ENCODE assay signal across 9 cellular contexts in genomic region chr16:89615596-89616090, GRCh38. TPM values are rescaled to one million over a fixed set of nuclear protein-coding genes. Genes with fewer than 3 reads are reported as not detected.
DNase-seq lines count a peak whose midpoint lies in the region; ATAC-seq and TF ChIP-seq lines count a peak whose summit lies in the region.
"Had no signal": no experiment of that assay in that cellular context is flagged by ENCODE, and none has a peak within 500 bp of the region (broad histone marks: within the 10 kb centered on the region; RNA-seq: fewer than 3 reads in every experiment).

No MANE protein-coding gene starts in this region.

- H3K9me3 Mint-ChIP-seq in activated naive CD4-positive, alpha-beta T cell treated with anti-CD3 and anti-CD28 coated beads for 36 hours, result no peaks in the 10 kb centered on the region

- no peak for ATAC-seq in GM18520 (IDR thresholded peaks at IDR 0.05; ENCODE audit: unreplicated experiment)

- WGBS in SK-N-SH (ENCODE audit: low lambda C conversion rate), result 54% methylated on average over 7 of the region's 17 CpGs
- WGBS in suprapubic skin, result 75% methylated on average over 4 of the region's 17 CpGs
- WGBS in ovary, 3 donors, result 28 to 38% (median 33%) methylated on average over 12 to 17 of the region's 17 CpGs

- H3K9ac ChIP-seq in SK-N-SH, result no peak overlapping the region

- TF ChIP-seq POLR2A in suprapubic skin (IDR thresholded peaks at IDR 0.05) (no peak), ovary (IDR thresholded peaks at IDR 0.05) (no peak)

- TF ChIP-seq CTCF in SK-N-SH (IDR thresholded peaks at IDR 0.05) (peak; percentile 83), fibroblast of villous mesenchyme (IDR thresholded peaks at IDR 0.05; ENCODE audit: insufficient read depth, low read depth, low read length) (peak; percentile 66), suprapubic skin (IDR thresholded peaks at IDR 0.05) (peak; percentile 4 to 45), ovary (IDR thresholded peaks at IDR 0.05) (peak in 1 of 3 donors; percentile 41)

- H3K9me2 ChIP-seq in SK-N-SH, result no peaks in the 10 kb centered on the region

- no peaks in the 10 kb centered on the region for H3K36me3 Mint-ChIP-seq in activated naive CD4-positive, alpha-beta T cell treated with anti-CD3 and anti-CD28 coated beads for 36 hours (ENCODE audit: low read depth)

- peak; percentile 21 for DNase-seq in activated naive CD4-positive, alpha-beta T cell treated with anti-CD3 and anti-CD28 coated beads for 36 hours
- DNase-seq in activated naive CD4-positive, alpha-beta T cell treated with Interleukin-2 at 50 U/mL for 16 hours, result no peak
- DNase-seq in SK-N-SH (peak; percentile 87), fibroblast of villous mesenchyme (ENCODE audit: low read depth) (no peak), suprapubic skin (ENCODE audit: low spot score in 2 of 2) (no peak), ovary (no peak), NCI-H1092 treated with DMSO at 0.1 percent for 48 hours (lab: John Stamatoyannopoulos, UW) (no peak)

- no peak overlapping the region for H3K4me2 ChIP-seq in SK-N-SH

- peak; percentile 40 for TF ChIP-seq RAD21 in SK-N-SH (IDR thresholded peaks at IDR 0.05; ENCODE audit: low read length)

- peaks cover 12% of the 10 kb centered on the region for H3K4me1 Mint-ChIP-seq in activated naive CD4-positive, alpha-beta T cell treated with anti-CD3 and anti-CD28 coated beads for 36 hours (ENCODE audit: low read depth)

- intact Hi-C loops in activated naive CD4-positive, alpha-beta T cell treated with anti-CD3 and anti-CD28 coated beads for 36 hours (cut with micrococcal nuclease), result no loop called here
- intact Hi-C loops in ovary (cut with DNase I), result no loop called here

- no peaks in the 10 kb centered on the region for H3K36me3 ChIP-seq in SK-N-SH (replicated peaks in 1 of 2; ENCODE audit: control insufficient read depth in 1 of 2, insufficient read depth in 2 of 2, low read length in 1 of 2)
- no peaks in the 10 kb centered on the region for H3K36me3 ChIP-seq in suprapubic skin
- no peaks in the 10 kb centered on the region for H3K36me3 ChIP-seq in ovary
- H3K36me3 ChIP-seq: SJSA1 had no signal

- CTCF ChIA-PET in activated naive CD4-positive, alpha-beta T cell treated with anti-CD3 and anti-CD28 coated beads for 36 hours (lab: Charles Lee), result interaction anchor here (0.7 to 1.1 kb wide), 3 partner anchors 13 to 770 kb away, joined by 3 read pairs; no protein-coding TSS in a partner anchor
- CTCF ChIA-PET in SK-N-SH (lab: Yijun Ruan, JAX), result interaction anchor here (0.6 to 6.3 kb wide), 22 partner anchors 8 to 85 kb away, joined by 3 to 44 read pairs (median 6); partner anchors contain the start of genes CHMP1A and SPATA33

- H3F3A ChIP-seq in SK-N-SH (replicated peaks; ENCODE audit: insufficient read depth), result peaks cover 9% of the 10 kb centered on the region

- H3K4me3 Mint-ChIP-seq in activated naive CD4-positive, alpha-beta T cell treated with anti-CD3 and anti-CD28 coated beads for 36 hours, result no peak overlapping the region

- POLR2A ChIA-PET in SK-N-SH (lab: Yijun Ruan, JAX), result no interaction called here

- H3K79me2 ChIP-seq in SK-N-SH (ENCODE audit: insufficient read depth), result no peaks in the 10 kb centered on the region

- H3K27me3 Mint-ChIP-seq in activated naive CD4-positive, alpha-beta T cell treated with anti-CD3 and anti-CD28 coated beads for 36 hours (ENCODE audit: low read depth), result no peaks in the 10 kb centered on the region

- H3K27ac ChIP-seq in SK-N-SH (ENCODE audit: low read depth in 2 of 2, low read length in 1 of 2) (no peak overlapping the region), suprapubic skin (no peak overlapping the region), ovary (no peak overlapping the region)
- H3K27ac ChIP-seq: SJSA1 had no signal

- H3K27ac Mint-ChIP-seq in activated naive CD4-positive, alpha-beta T cell treated with anti-CD3 and anti-CD28 coated beads for 36 hours, result no peak overlapping the region

- no peak for TF ChIP-seq EP300 in SK-N-SH (IDR thresholded peaks at IDR 0.05; ENCODE audit: borderline replicate concordance in 1 of 2, low read depth in 1 of 2, low read length in 1 of 2)
- no peak for TF ChIP-seq EP300 in suprapubic skin (IDR thresholded peaks at IDR 0.05)
- no peak for TF ChIP-seq EP300 in ovary (IDR thresholded peaks at IDR 0.05)

- no peaks in the 10 kb centered on the region for H3K27me3 ChIP-seq in SK-N-SH (ENCODE audit: insufficient read depth)
- H3K27me3 ChIP-seq in suprapubic skin, result peaks cover 13% of the 10 kb centered on the region
- no peaks in the 10 kb centered on the region for H3K27me3 ChIP-seq in ovary
- H3K27me3 ChIP-seq: SJSA1 had no signal

- H3K4me3 ChIP-seq in SK-N-SH (ENCODE audit: low read depth in 2 of 2, low read length in 1 of 2) (no peak overlapping the region), fibroblast of villous mesenchyme (ENCODE audit: low read depth, low read length) (no peak overlapping the region), suprapubic skin (no peak overlapping the region), ovary (no peak overlapping the region)
- H3K4me3 ChIP-seq: SJSA1 had no signal

- H2AFZ ChIP-seq in SK-N-SH (ENCODE audit: low read depth), result no peak overlapping the region

- H4K20me1 ChIP-seq in SK-N-SH (ENCODE audit: insufficient read depth), result no peaks in the 10 kb centered on the region

- H3K4me1 ChIP-seq in SK-N-SH (ENCODE audit: control insufficient read depth in 1 of 2, insufficient read depth in 2 of 2, low read depth in 1 of 2, low read length in 1 of 2) (no peaks in the 10 kb centered on the region; a peak in 1 of 4 replicates), suprapubic skin (peaks cover 7% of the 10 kb centered on the region), ovary (ENCODE audit: insufficient read depth) (no peaks in the 10 kb centered on the region)

- H3K9me3 ChIP-seq in SK-N-SH (no peaks in the 10 kb centered on the region), suprapubic skin (no peaks in the 10 kb centered on the region), ovary (no peaks in the 10 kb centered on the region)
- H3K9me3 ChIP-seq: SJSA1 had no signal

RNA-seq across cellular contexts. Expression of gene DPEP1, which starts 2.2 kb away (rescaled TPM):
- total RNA-seq in activated naive CD4-positive, alpha-beta T cell treated with anti-CD3 and anti-CD28 coated beads for 36 hours, result not detected
- polyA plus RNA-seq in SK-N-SH (2012; rRNA removed), result 0.05 TPM in 1 of 2 replicates, not detected in the other
- not detected in 2 replicates for polyA plus RNA-seq in SK-N-SH (2012; cell fraction: cytosol; rRNA removed)
- 0.09 and 0.29 TPM in 2 replicates for polyA plus RNA-seq in SK-N-SH (2012; cell fraction: nucleus; rRNA removed)
- total RNA-seq in fibroblast of villous mesenchyme, result not detected in 2 replicates
- 1 to 10 TPM in 3 of 4 donors, not detected in 1; 1.3 to 2.3 (median 2.2) TPM for total RNA-seq in suprapubic skin
- 1 to 10 TPM in 3 of 7 donors, under 1 TPM in 3, not detected in 1; 0.30 to 5.7 (median 1.3) TPM for total RNA-seq in ovary
- polyA plus RNA-seq in ovary, result 1 to 10 TPM in 1 of 2 donors, under 1 TPM in 1; 0.35 to 3.3 TPM

RNA-seq across cellular contexts. Expression of gene CPNE7, which starts 40.1 kb away (rescaled TPM):
- total RNA-seq in activated naive CD4-positive, alpha-beta T cell treated with anti-CD3 and anti-CD28 coated beads for 36 hours, result 1 to 10 TPM; 6.4 to 9.0 TPM
- polyA plus RNA-seq in SK-N-SH (2012; rRNA removed) (3.9 and 4.0 TPM in 2 replicates), ovary (under 1 TPM in 1 of 2 donors, not detected in 1; 0.90 TPM)
- polyA plus RNA-seq in SK-N-SH (2012; cell fraction: cytosol; rRNA removed), result 1.1 and 1.9 TPM in 2 replicates
- polyA plus RNA-seq in SK-N-SH (2012; cell fraction: nucleus; rRNA removed), result 27.9 and 35.3 TPM in 2 replicates
- total RNA-seq in fibroblast of villous mesenchyme (9.5 and 10.0 TPM in 2 replicates), suprapubic skin (10 to 100 TPM in 1 of 4 donors, 1 to 10 TPM in 1, under 1 TPM in 1, not detected in 1; 0.51 to 12.9 (median 2.9) TPM), ovary (1 to 10 TPM in 3 of 7 donors, under 1 TPM in 3, not detected in 1; 0.36 to 4.0 (median 1.2) TPM)

RNA-seq across cellular contexts. Expression of gene CHMP1A, which starts 41.9 kb away (rescaled TPM):
- total RNA-seq in activated naive CD4-positive, alpha-beta T cell treated with anti-CD3 and anti-CD28 coated beads for 36 hours, result 10 to 100 TPM; 46.8 to 48.4 TPM
- polyA plus RNA-seq in SK-N-SH (2012; rRNA removed) (138 and 143 TPM in 2 replicates), ovary (10 to 100 TPM; 13.2 to 49.2 TPM)
- polyA plus RNA-seq in SK-N-SH (2012; cell fraction: cytosol; rRNA removed), result 53.1 and 80.5 TPM in 2 replicates
- polyA plus RNA-seq in SK-N-SH (2012; cell fraction: nucleus; rRNA removed), result 210 and 292 TPM in 2 replicates
- total RNA-seq in fibroblast of villous mesenchyme (102 and 114 TPM in 2 replicates), suprapubic skin (100 to 1,000 TPM in 1 of 4 donors, 10 to 100 TPM in 3; 71.8 to 125 (median 86.6) TPM), ovary (10 to 100 TPM; 36.0 to 76.8 (median 54.2) TPM)

RNA-seq across cellular contexts. Expression of gene SPATA33, which starts 42.0 kb away (rescaled TPM):
- total RNA-seq in activated naive CD4-positive, alpha-beta T cell treated with anti-CD3 and anti-CD28 coated beads for 36 hours, result 1 to 10 TPM; 6.5 to 7.0 TPM
- 7.2 and 8.5 TPM in 2 replicates for polyA plus RNA-seq in SK-N-SH (2012; rRNA removed)
- polyA plus RNA-seq in SK-N-SH (2012; cell fraction: cytosol; rRNA removed), result 4.7 and 5.6 TPM in 2 replicates
- 25.2 and 26.5 TPM in 2 replicates for polyA plus RNA-seq in SK-N-SH (2012; cell fraction: nucleus; rRNA removed)
- total RNA-seq in fibroblast of villous mesenchyme, result 3.5 and 3.9 TPM in 2 replicates
- total RNA-seq in suprapubic skin, result 1 to 10 TPM; 3.2 to 9.7 (median 4.4) TPM
- total RNA-seq in ovary, result 1 to 10 TPM; 1.5 to 8.2 (median 5.8) TPM
- polyA plus RNA-seq in ovary, result 1 to 10 TPM; 3.4 to 3.7 TPM

RNA-seq across cellular contexts. Expression of gene RPL13, which starts 55.2 kb away (rescaled TPM):
- total RNA-seq in activated naive CD4-positive, alpha-beta T cell treated with anti-CD3 and anti-CD28 coated beads for 36 hours, result 1,000 to 10,000 TPM; 3,875 to 3,899 TPM
- polyA plus RNA-seq in SK-N-SH (2012; rRNA removed) (3,540 and 4,635 TPM in 2 replicates), ovary (over 10,000 TPM in 1 of 2 donors, 1,000 to 10,000 TPM in 1; 1,317 to 14,290 TPM)
- 2,365 and 3,863 TPM in 2 replicates for polyA plus RNA-seq in SK-N-SH (2012; cell fraction: cytosol; rRNA removed)
- polyA plus RNA-seq in SK-N-SH (2012; cell fraction: nucleus; rRNA removed), result 1,480 and 2,319 TPM in 2 replicates
- total RNA-seq in fibroblast of villous mesenchyme (1,832 and 2,350 TPM in 2 replicates), suprapubic skin (1,000 to 10,000 TPM; 4,033 to 9,308 (median 7,964) TPM), ovary (over 10,000 TPM in 2 of 7 donors, 1,000 to 10,000 TPM in 5; 4,259 to 21,366 (median 5,883) TPM)

Comparison
In these comparisons a context has a peak if more than half of its experiments do, and no peak if none do; other contexts are left out.
1. DNase-seq: peak in activated naive CD4-positive, alpha-beta T cell treated with anti-CD3 and anti-CD28 coated beads for 36 hours (single experiment) and SK-N-SH (single experiment); none in activated naive CD4-positive, alpha-beta T cell treated with Interleukin-2 at 50 U/mL for 16 hours (single experiment), fibroblast of villous mesenchyme (single experiment), suprapubic skin (0 of 2), ovary (0 of 5) and NCI-H1092 treated with DMSO at 0.1 percent for 48 hours (single experiment).